In the genomic region with DNA sequence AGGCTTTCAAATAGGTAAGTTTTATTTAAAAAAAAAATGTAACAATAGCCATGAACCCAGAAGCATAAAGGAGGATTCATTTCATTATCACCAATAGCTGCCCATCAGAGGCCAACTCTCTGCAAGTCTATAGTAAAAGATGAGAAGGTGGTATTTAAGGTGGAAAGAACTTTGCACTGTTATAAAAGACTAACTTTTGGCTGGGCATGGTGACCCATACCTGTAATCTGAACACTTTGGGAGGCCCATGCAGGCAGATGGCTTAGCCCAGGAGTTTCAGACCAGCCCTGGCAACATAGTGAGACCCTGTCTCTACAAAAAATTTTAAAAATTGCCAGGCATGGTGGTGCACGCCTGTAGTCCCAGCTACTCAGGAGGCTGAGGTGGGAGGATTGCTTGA, we compare ENCODE assay signal across 32 cellular contexts.
"Had no signal": no experiment of that assay in that cellular context is flagged by ENCODE, and none has a peak within 500 bp of the region (broad histone marks: within the 10 kb centered on the region; RNA-seq: fewer than 3 reads in every experiment).

No MANE protein-coding gene starts in this region.

- H3K9me3 ChIP-seq: adrenal gland, body of pancreas, breast epithelium had no signal

- H3K27me3 ChIP-seq: adrenal gland, body of pancreas, brain microvascular endothelial cell, breast epithelium had no signal

- ATAC-seq: activated CD8-positive, alpha-beta T cell treated with anti-CD3 and anti-CD28 coated beads for 36 hours; activated T-cell treated with anti-CD3 and anti-CD28 coated beads, Interleukin-2, amount 50 U/mL, for 4 hours; body of pancreas had no signal

- H3K4me3 ChIP-seq: adrenal gland, body of pancreas, breast epithelium had no signal

- FAIRE-seq: astrocyte, TTC549 had no signal

- H3K27ac ChIP-seq: adrenal gland, body of pancreas, brain microvascular endothelial cell, breast epithelium, VCaP had no signal

- H3K36me3 ChIP-seq: breast epithelium had no signal

- H3K4me1 ChIP-seq: body of pancreas, breast epithelium had no signal

- DNase-seq: activated B cell treated with CpG ODN at 0.5 μM for 24 hours; activated CD4-positive, alpha-beta memory T cell treated with anti-CD3 and anti-CD28 coated beads for 36 hours; activated CD4-positive, alpha-beta T cell treated with anti-CD3 and anti-CD28 coated beads for 4 hours; activated CD4-positive, alpha-beta T cell treated with anti-CD3 and anti-CD28 coated beads, Interleukin-2, amount 10 ng/mL, durations not matched to agents 24 days and 14 days; activated CD4-positive, alpha-beta T cell treated with anti-CD3 and anti-CD28 coated beads, Interleukin-2, amount 50 U/mL, for 1 hour; activated CD4-positive, alpha-beta T cell treated with anti-CD3 and anti-CD28 coated beads, Interleukin-2, amount 50 U/mL, for 4 hours; activated CD4-positive, CD25-positive, alpha-beta regulatory T cell treated with anti-CD3 and anti-CD28 coated beads, Interleukin-2, amount 50 U/mL, for 72 hours; activated CD8-positive, alpha-beta memory T cell treated with anti-CD3 and anti-CD28 coated beads, Interleukin-2, amount 50 U/mL, for 4 hours; activated CD8-positive, alpha-beta T cell treated with anti-CD3 and anti-CD28 coated beads for 36 hours; activated effector memory CD4-positive, alpha-beta T cell treated with anti-CD3 and anti-CD28 coated beads, Interleukin-2, amount 50 U/mL, for 16 hours; activated gamma-delta T cell treated with Interleukin-2 at 50 U/mL for 16 hours; activated naive CD4-positive, alpha-beta T cell; activated naive CD4-positive, alpha-beta T cell treated with anti-CD3 and anti-CD28 coated beads for 36 hours; activated naive CD4-positive, alpha-beta T cell treated with anti-CD3 and anti-CD28 coated beads, Interleukin-2, amount 50 U/mL, for 16 hours; activated naive CD8-positive, alpha-beta T cell treated with anti-CD3 and anti-CD28 coated beads for 36 hours; activated T-cell treated with anti-CD3 and anti-CD28 coated beads for 4 hours; activated T-cell treated with anti-CD3 and anti-CD28 coated beads, Interleukin-2, amount 50 U/mL, for 1 hour; activated T-cell treated with anti-CD3 and anti-CD28 coated beads, Interleukin-2, amount 50 U/mL, for 4 hours; activated T-cell treated with anti-CD3 and anti-CD28 coated beads, Interleukin-2, amount 50 U/mL, for 72 hours; adrenal gland; amniotic stem cell; aorta; body of pancreas; brain microvascular endothelial cell; central memory CD4-positive, alpha-beta T cell; T-helper 1 cell; T-helper 2 cell; T-helper 9 cell had no signal
